ENCODE assay signal across 8 cellular contexts in genomic region chr3:150412599-150413069, GRCh38. TPM values are rescaled to one million over a fixed set of nuclear protein-coding genes. Genes with fewer than 3 reads are reported as not detected.
A peak's percentile ranks its signal among the peaks of the same experiment; 100 is the strongest.
DNase-seq lines count a peak whose midpoint lies in the region; ATAC-seq lines count a peak whose summit lies in the region.

No MANE protein-coding gene starts in this region.

- H3K36me3 Mint-ChIP-seq in activated naive CD8-positive, alpha-beta T cell treated with anti-CD3 and anti-CD28 coated beads, Interleukin-2, amount 10 ng/mL, durations not matched to agents 7 days and 5 days = peaks cover 17% of the 10 kb centered on the region
- peaks cover 46 to 66% of the 10 kb centered on the region in 2 donors for H3K36me3 Mint-ChIP-seq in stimulated activated naive B cell treated with anti-CD40 and anti-IgM and Interleukin-4, amounts not matched to agents 10 μg/mL and 1 μg/mL and 100 μg/mL, for 72 hours

- H3K27ac Mint-ChIP-seq in activated naive CD8-positive, alpha-beta T cell treated with anti-CD3 and anti-CD28 coated beads, Interleukin-2, amount 10 ng/mL, durations not matched to agents 7 days and 5 days = peak overlapping the region; percentile 39
- peak overlapping the region; percentile 7 for H3K27ac Mint-ChIP-seq in stimulated activated naive B cell treated with anti-CD40 and anti-IgM and Interleukin-4, amounts not matched to agents 10 μg/mL and 1 μg/mL and 100 μg/mL, for 72 hours

- DNase-seq in NOMO-1 (lab: John Stamatoyannopoulos, UW; ENCODE audit: unreplicated experiment in 2 of 2) = peak; percentile 42 to 72
- no peak for DNase-seq in NOMO-1 treated with dmso at 0.1 percent for 144 hours (lab: John Stamatoyannopoulos, UW; ENCODE audit: unreplicated experiment)
- peak; percentile 59 for DNase-seq in NAMALWA (ENCODE audit: low spot score)
- DNase-seq in activated naive CD8-positive, alpha-beta T cell treated with anti-CD3 and anti-CD28 coated beads, Interleukin-2, amount 10 ng/mL, durations not matched to agents 7 days and 5 days = no peak
- no peak for DNase-seq in stimulated activated naive B cell treated with anti-CD40 and anti-IgM and Interleukin-4, amounts not matched to agents 10 μg/mL and 1 μg/mL and 100 μg/mL, for 72 hours
- DNase-seq in LoVo (ENCODE audit: low spot score) = no peak

- peak overlapping the region; percentile 42 for H3K4me3 ChIP-seq in iPS-18c (ENCODE audit: insufficient read depth, low read depth, low read length)

- no peaks in the 10 kb centered on the region for H3K27me3 Mint-ChIP-seq in activated naive CD8-positive, alpha-beta T cell treated with anti-CD3 and anti-CD28 coated beads, Interleukin-2, amount 10 ng/mL, durations not matched to agents 7 days and 5 days
- no peaks in the 10 kb centered on the region for H3K27me3 Mint-ChIP-seq in stimulated activated naive B cell treated with anti-CD40 and anti-IgM and Interleukin-4, amounts not matched to agents 10 μg/mL and 1 μg/mL and 100 μg/mL, for 72 hours

- ATAC-seq in activated naive CD8-positive, alpha-beta T cell treated with anti-CD3 and anti-CD28 coated beads, Interleukin-2, amount 10 ng/mL, durations not matched to agents 7 days and 5 days (ENCODE audit: low read depth) = no peak
- ATAC-seq in stimulated activated naive B cell treated with anti-CD40 and anti-IgM and Interleukin-4, amounts not matched to agents 10 μg/mL and 1 μg/mL and 100 μg/mL, for 72 hours (replicated peaks) = no peak
- ATAC-seq in HG02938 (IDR thresholded peaks at IDR 0.05; ENCODE audit: unreplicated experiment) = no peak

- POLR2A ChIA-PET in activated naive CD8-positive, alpha-beta T cell treated with anti-CD3 and anti-CD28 coated beads, Interleukin-2, amount 10 ng/mL, durations not matched to agents 7 days and 5 days (lab: Charles Lee) = interaction anchor here (0.6 to 1.0 kb wide), 3 partner anchors 25 to 350 kb away, joined by 3 to 5 read pairs (median 3); partner anchors contain the start of gene SIAH2

- no peaks in the 10 kb centered on the region for H3K9me3 Mint-ChIP-seq in activated naive CD8-positive, alpha-beta T cell treated with anti-CD3 and anti-CD28 coated beads, Interleukin-2, amount 10 ng/mL, durations not matched to agents 7 days and 5 days
- H3K9me3 Mint-ChIP-seq in stimulated activated naive B cell treated with anti-CD40 and anti-IgM and Interleukin-4, amounts not matched to agents 10 μg/mL and 1 μg/mL and 100 μg/mL, for 72 hours = no peaks in the 10 kb centered on the region

- H3K4me1 Mint-ChIP-seq in activated naive CD8-positive, alpha-beta T cell treated with anti-CD3 and anti-CD28 coated beads, Interleukin-2, amount 10 ng/mL, durations not matched to agents 7 days and 5 days = peaks cover 39% of the 10 kb centered on the region
- H3K4me1 Mint-ChIP-seq in stimulated activated naive B cell treated with anti-CD40 and anti-IgM and Interleukin-4, amounts not matched to agents 10 μg/mL and 1 μg/mL and 100 μg/mL, for 72 hours = peaks cover 19 to 49% of the 10 kb centered on the region in 2 donors

- H3K9me3 ChIP-seq in iPS-18c (ENCODE audit: control insufficient read depth, insufficient read depth, low read length) = peaks cover 3% of the 10 kb centered on the region

- peak overlapping the region; percentile 87 for H3K4me3 Mint-ChIP-seq in activated naive CD8-positive, alpha-beta T cell treated with anti-CD3 and anti-CD28 coated beads, Interleukin-2, amount 10 ng/mL, durations not matched to agents 7 days and 5 days
- H3K4me3 Mint-ChIP-seq in stimulated activated naive B cell treated with anti-CD40 and anti-IgM and Interleukin-4, amounts not matched to agents 10 μg/mL and 1 μg/mL and 100 μg/mL, for 72 hours = peak overlapping the region; percentile 92 to 94

RNA-seq across cellular contexts. Expression of gene TSC22D2, which starts 4.5 kb away (rescaled TPM):
- total RNA-seq in activated naive CD8-positive, alpha-beta T cell treated with anti-CD3 and anti-CD28 coated beads, Interleukin-2, amount 10 ng/mL, durations not matched to agents 7 days and 5 days = 10 to 100 TPM; 15.5 to 15.8 TPM

Comparison
In these comparisons a context has a peak if more than half of its experiments do, and no peak if none do; other contexts are left out.
1. DNase-seq: peak in NOMO-1 (2 of 2) and NAMALWA (single experiment); none in NOMO-1 treated with dmso at 0.1 percent for 144 hours (single experiment), activated naive CD8-positive, alpha-beta T cell treated with anti-CD3 and anti-CD28 coated beads, Interleukin-2, amount 10 ng/mL, durations not matched to agents 7 days and 5 days (single experiment), stimulated activated naive B cell treated with anti-CD40 and anti-IgM and Interleukin-4, amounts not matched to agents 10 μg/mL and 1 μg/mL and 100 μg/mL, for 72 hours (single experiment) and LoVo (single experiment).